Comparison of ENCODE assay signal across 10 cellular contexts in genomic region chr5:100852988-100853449, GRCh38. TPM values are rescaled to one million over a fixed set of nuclear protein-coding genes. Genes with fewer than 3 reads are reported as not detected.
DNase-seq lines count a peak whose midpoint lies in the region; ATAC-seq and TF ChIP-seq lines count a peak whose summit lies in the region.
"Had no signal": no experiment of that assay in that cellular context is flagged by ENCODE, and none has a peak within 500 bp of the region (broad histone marks: within the 10 kb centered on the region; RNA-seq: fewer than 3 reads in every experiment).

No MANE protein-coding gene starts in this region.

- H3K4me3 ChIP-seq in Peyer's patch = no peak overlapping the region

- ATAC-seq in activated T-cell treated with anti-CD3 and anti-CD28 coated beads, Interleukin-2, amount 50 U/mL, for 72 hours (replicated peaks in 1 of 2) = peak; percentile 83 to 86
- peak; percentile 94 for ATAC-seq in HG02970 (IDR thresholded peaks at IDR 0.05; ENCODE audit: low FRiP score, unreplicated experiment)
- peak; percentile 97 for ATAC-seq in stimulated activated naive CD8-positive, alpha-beta T cell treated with anti-CD3 and anti-CD28 coated beads, Interleukin-15, amount 100 ng/mL, for 72 hours
- no peak for ATAC-seq in left ventricle myocardium superior

- no peak for TF ChIP-seq POLR2A in Peyer's patch (IDR thresholded peaks at IDR 0.05)

- no peaks in the 10 kb centered on the region for H3K27me3 ChIP-seq in Peyer's patch

- intact Hi-C loops in left ventricle myocardium superior (cut with micrococcal nuclease) = no loop called here

- H3K4me1 ChIP-seq in Peyer's patch = no peaks in the 10 kb centered on the region

- H3K36me3 ChIP-seq in Peyer's patch = no peaks in the 10 kb centered on the region

- H3K4me1 Mint-ChIP-seq in activated T-cell treated with anti-CD3 and anti-CD28 coated beads, Interleukin-2, amount 50 U/mL, for 72 hours (ENCODE audit: low read depth) = peaks cover 47% of the 10 kb centered on the region
- peaks cover 40% of the 10 kb centered on the region for H3K4me1 Mint-ChIP-seq in stimulated activated naive CD8-positive, alpha-beta T cell treated with anti-CD3 and anti-CD28 coated beads, Interleukin-15, amount 100 ng/mL, for 72 hours

- H3K9me3 ChIP-seq in Peyer's patch = no peaks in the 10 kb centered on the region

- no peaks in the 10 kb centered on the region for H3K27me3 Mint-ChIP-seq in activated T-cell treated with anti-CD3 and anti-CD28 coated beads, Interleukin-2, amount 50 U/mL, for 72 hours (ENCODE audit: low read depth)
- no peaks in the 10 kb centered on the region for H3K27me3 Mint-ChIP-seq in stimulated activated naive CD8-positive, alpha-beta T cell treated with anti-CD3 and anti-CD28 coated beads, Interleukin-15, amount 100 ng/mL, for 72 hours

- no peak for TF ChIP-seq CTCF in Peyer's patch (IDR thresholded peaks at IDR 0.05)

- H3K4me3 Mint-ChIP-seq in activated T-cell treated with anti-CD3 and anti-CD28 coated beads, Interleukin-2, amount 50 U/mL, for 72 hours = peak overlapping the region; percentile 75 to 79
- H3K4me3 Mint-ChIP-seq in stimulated activated naive CD8-positive, alpha-beta T cell treated with anti-CD3 and anti-CD28 coated beads, Interleukin-15, amount 100 ng/mL, for 72 hours = peak overlapping the region; percentile 54 to 77

- H3K36me3 Mint-ChIP-seq in activated T-cell treated with anti-CD3 and anti-CD28 coated beads, Interleukin-2, amount 50 U/mL, for 72 hours (ENCODE audit: insufficient read depth in 2 of 2) = peaks cover 6 to 37% of the 10 kb centered on the region in 2 donors

- no peak for DNase-seq in activated T-cell treated with anti-CD3 and anti-CD28 coated beads, Interleukin-2, amount 50 U/mL, for 72 hours
- DNase-seq in activated T-cell treated with anti-CD3 and anti-CD28 coated beads, Interleukin-2, amount 50 U/mL, for 1 hour = no peak
- DNase-seq in Peyer's patch (no peak), DMS153 treated with DMSO at 0.1 percent for 48 hours (lab: John Stamatoyannopoulos, UW; ENCODE audit: unreplicated experiment) (no peak), left ventricle myocardium superior (no peak)
- no peak for DNase-seq in stimulated activated naive CD8-positive, alpha-beta T cell treated with anti-CD3 and anti-CD28 coated beads, Interleukin-15, amount 100 ng/mL, for 72 hours
- DNase-seq in activated CD8-positive, alpha-beta memory T cell treated with anti-CD3 and anti-CD28 coated beads, Interleukin-2, amount 50 U/mL, for 48 hours = no peak
- DNase-seq: NCI-H1930, substantia nigra had no signal

- H3K27ac ChIP-seq in Peyer's patch = peak overlapping the region in 3 of 4 donors; percentile 29 to 67 (median 36)

- no peaks in the 10 kb centered on the region for H3K9me3 Mint-ChIP-seq in activated T-cell treated with anti-CD3 and anti-CD28 coated beads, Interleukin-2, amount 50 U/mL, for 72 hours
- no peaks in the 10 kb centered on the region for H3K9me3 Mint-ChIP-seq in stimulated activated naive CD8-positive, alpha-beta T cell treated with anti-CD3 and anti-CD28 coated beads, Interleukin-15, amount 100 ng/mL, for 72 hours

- peak overlapping the region; percentile 92 for H3K27ac Mint-ChIP-seq in activated T-cell treated with anti-CD3 and anti-CD28 coated beads, Interleukin-2, amount 50 U/mL, for 72 hours
- peak overlapping the region; percentile 75 to 97 for H3K27ac Mint-ChIP-seq in stimulated activated naive CD8-positive, alpha-beta T cell treated with anti-CD3 and anti-CD28 coated beads, Interleukin-15, amount 100 ng/mL, for 72 hours

RNA-seq across cellular contexts. Expression of gene ST8SIA4, which starts 50.1 kb away (rescaled TPM):
- 10 to 100 TPM; 44.5 to 47.1 TPM for total RNA-seq in activated T-cell treated with anti-CD3 and anti-CD28 coated beads, Interleukin-2, amount 50 U/mL, for 72 hours
- total RNA-seq in Peyer's patch (10 to 100 TPM in 1 of 4 donors, 1 to 10 TPM in 3; 1.1 to 27.2 (median 3.0) TPM), left ventricle myocardium superior (5.4 TPM)
